20 cellular contexts compared by ENCODE assay signal in the genomic region with DNA sequence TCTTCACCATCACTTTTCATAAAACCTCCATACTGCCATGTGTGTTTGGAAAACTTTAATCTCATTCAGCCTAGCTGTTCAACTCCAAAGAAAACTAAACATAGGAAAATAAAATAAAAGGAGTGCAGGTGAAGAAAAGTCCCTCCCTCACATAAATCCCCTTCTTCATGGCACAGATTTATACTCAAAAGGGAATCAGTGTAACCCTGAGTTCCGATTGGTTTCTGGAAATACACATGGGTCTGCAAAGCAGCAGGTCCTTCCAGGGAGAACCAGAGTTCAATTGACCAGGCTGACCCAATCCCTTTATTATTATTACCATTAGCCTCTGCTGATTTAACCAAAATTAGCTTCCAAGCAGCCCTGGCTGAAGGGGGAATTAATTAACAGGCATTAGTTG. TPM values are rescaled to one million over a fixed set of nuclear protein-coding genes. Genes with fewer than 3 reads are reported as not detected.
DNase-seq lines count a peak whose midpoint lies in the region; ATAC-seq and TF ChIP-seq lines count a peak whose summit lies in the region.
"Had no signal": no experiment of that assay in that cellular context is flagged by ENCODE, and none has a peak within 500 bp of the region (broad histone marks: within the 10 kb centered on the region; RNA-seq: fewer than 3 reads in every experiment).

No MANE protein-coding gene starts in this region.

- DNase-seq in NCI-H345 (lab: John Stamatoyannopoulos, UW) (peak; percentile 6), NCI-H345 treated with DMSO at 0.1 percent for 48 hours (lab: John Stamatoyannopoulos, UW; ENCODE audit: unreplicated experiment) (no peak), endothelial cell (ENCODE audit: low spot score) (no peak), nephron progenitor cell (no peak), type B pancreatic cell (ENCODE audit: extremely low spot score, unreplicated experiment) (no peak), T1000 (lab: John Stamatoyannopoulos, UW) (no peak), body of pancreas (no peak), NCI-H1092 (lab: John Stamatoyannopoulos, UW) (no peak)
- DNase-seq: 8988T; activated CD4-positive, CD25-positive, alpha-beta regulatory T cell; activated naive CD8-positive, alpha-beta T cell treated with anti-CD3 and anti-CD28 coated beads for 36 hours; COR-L47; dermis blood vessel endothelial cell; foreskin fibroblast; NCI-H1105; NCI-H226; stimulated activated CD4-positive, alpha-beta T cell treated with anti-CD3 and anti-CD28 coated beads, Interleukin-4, amount 100 ng/mL, for 4 hours had no signal

- peak overlapping the region; percentile 14 for H3K4me3 Mint-ChIP-seq in endothelial cell (ENCODE audit: unreplicated experiment)
- H3K4me3 Mint-ChIP-seq in nephron progenitor cell = peak overlapping the region; percentile 99
- peak overlapping the region; percentile 91 for H3K4me3 Mint-ChIP-seq in type B pancreatic cell
- H3K4me3 Mint-ChIP-seq: stimulated activated memory B cell treated with anti-CD40 and anti-IgM and Interleukin-4, amounts not matched to agents 10 μg/mL and 1 μg/mL and 100 μg/mL, for 72 hours had no signal

- H3K27ac ChIP-seq in body of pancreas = no peak overlapping the region

- peaks cover 29% of the 10 kb centered on the region for H3K4me1 ChIP-seq in body of pancreas

- H3K4me3 ChIP-seq in body of pancreas = no peak overlapping the region

- no peak for ATAC-seq in body of pancreas
- ATAC-seq: stimulated activated memory B cell treated with anti-CD40 and anti-IgM and Interleukin-4, amounts not matched to agents 10 μg/mL and 1 μg/mL and 100 μg/mL, for 72 hours had no signal

- H3K27me3 ChIP-seq in body of pancreas = peaks cover 0 to 34% of the 10 kb centered on the region in 2 donors

- H3K4me1 Mint-ChIP-seq in endothelial cell (ENCODE audit: unreplicated experiment) = peaks cover 49% of the 10 kb centered on the region
- H3K4me1 Mint-ChIP-seq in nephron progenitor cell = peaks cover 96% of the 10 kb centered on the region
- H3K4me1 Mint-ChIP-seq in type B pancreatic cell (ENCODE audit: unreplicated experiment) = peaks cover 69% of the 10 kb centered on the region

- no peaks in the 10 kb centered on the region for H3K9me3 ChIP-seq in body of pancreas

- no peaks in the 10 kb centered on the region for H3K36me3 ChIP-seq in body of pancreas (replicated peaks in 1 of 2; ENCODE audit: insufficient read depth in 1 of 2, low read depth in 2 of 2)

- no peak for TF ChIP-seq POLR2A in body of pancreas (IDR thresholded peaks at IDR 0.05)

- no peaks in the 10 kb centered on the region for H3K9me3 Mint-ChIP-seq in endothelial cell (ENCODE audit: unreplicated experiment)
- H3K9me3 Mint-ChIP-seq in nephron progenitor cell = no peaks in the 10 kb centered on the region
- H3K9me3 Mint-ChIP-seq in type B pancreatic cell = no peaks in the 10 kb centered on the region
- H3K9me3 Mint-ChIP-seq: activated naive CD8-positive, alpha-beta T cell treated with anti-CD3 and anti-CD28 coated beads for 36 hours; stimulated activated memory B cell treated with anti-CD40 and anti-IgM and Interleukin-4, amounts not matched to agents 10 μg/mL and 1 μg/mL and 100 μg/mL, for 72 hours had no signal

- TF ChIP-seq CTCF in endothelial cell (IDR thresholded peaks at IDR 0.05; ENCODE audit: unreplicated experiment) (no peak), nephron progenitor cell (IDR thresholded peaks at IDR 0.05) (no peak), type B pancreatic cell (conservative IDR thresholded peaks at IDR 0.05) (no peak), body of pancreas (IDR thresholded peaks at IDR 0.05) (no peak)

- peaks cover 30% of the 10 kb centered on the region for H3K27me3 Mint-ChIP-seq in endothelial cell (ENCODE audit: unreplicated experiment)
- H3K27me3 Mint-ChIP-seq in nephron progenitor cell (ENCODE audit: low read depth, poor library complexity) = no peaks in the 10 kb centered on the region
- H3K27me3 Mint-ChIP-seq in type B pancreatic cell = peaks cover 60% of the 10 kb centered on the region

- H3K27ac Mint-ChIP-seq in endothelial cell (ENCODE audit: unreplicated experiment) (no peak overlapping the region), nephron progenitor cell (peak overlapping the region; percentile 99), type B pancreatic cell (peak overlapping the region; percentile 94)
- H3K27ac Mint-ChIP-seq: activated naive CD8-positive, alpha-beta T cell treated with anti-CD3 and anti-CD28 coated beads for 36 hours; stimulated activated memory B cell treated with anti-CD40 and anti-IgM and Interleukin-4, amounts not matched to agents 10 μg/mL and 1 μg/mL and 100 μg/mL, for 72 hours had no signal

- 61 to 80% methylated on average over 1 of the region's 1 CpG for WGBS in body of pancreas, 2 donors

- H3K36me3 Mint-ChIP-seq in endothelial cell (ENCODE audit: low read depth, unreplicated experiment) (peaks cover 27% of the 10 kb centered on the region), nephron progenitor cell (ENCODE audit: low read depth) (peaks cover 50% of the 10 kb centered on the region), type B pancreatic cell (peaks cover 29% of the 10 kb centered on the region)
- H3K36me3 Mint-ChIP-seq: activated naive CD8-positive, alpha-beta T cell treated with anti-CD3 and anti-CD28 coated beads for 36 hours; stimulated activated memory B cell treated with anti-CD40 and anti-IgM and Interleukin-4, amounts not matched to agents 10 μg/mL and 1 μg/mL and 100 μg/mL, for 72 hours had no signal

- intact Hi-C loops in body of pancreas (cut with DNase I) = no loop called here

RNA-seq across cellular contexts. Expression of a gene that starts 8.9 kb away (rescaled TPM):
- 5.6 TPM for total RNA-seq in endothelial cell (ENCODE audit: unreplicated experiment)
- total RNA-seq in type B pancreatic cell (ENCODE audit: low replicate concordance) = 35.6 and 36.5 TPM in 2 replicates
- total RNA-seq in body of pancreas = 10 to 100 TPM; 13.7 to 32.3 TPM
- total RNA-seq: H1 had no signal

RNA-seq across cellular contexts. Expression of a gene that starts 23.0 kb away (rescaled TPM):
- total RNA-seq in endothelial cell (ENCODE audit: unreplicated experiment) (not detected), type B pancreatic cell (ENCODE audit: low replicate concordance) (0.29 and 0.79 TPM in 2 replicates), body of pancreas (not detected)
- total RNA-seq: activated naive CD8-positive, alpha-beta T cell treated with anti-CD3 and anti-CD28 coated beads for 36 hours; dermis blood vessel endothelial cell; H1; mononuclear cell had no signal

RNA-seq across cellular contexts. Expression of a gene that starts 24.3 kb away (rescaled TPM):
- total RNA-seq in endothelial cell (ENCODE audit: unreplicated experiment) = 6.5 TPM
- 14.8 and 27.0 TPM in 2 replicates for total RNA-seq in type B pancreatic cell (ENCODE audit: low replicate concordance)
- total RNA-seq in body of pancreas = 1 to 10 TPM in 1 of 2 donors, under 1 TPM in 1; 0.26 to 2.3 TPM
- total RNA-seq: H1 had no signal

RNA-seq across cellular contexts. Expression of a gene that starts 36.2 kb away (rescaled TPM):
- total RNA-seq in endothelial cell (ENCODE audit: unreplicated experiment) (17.7 TPM), type B pancreatic cell (ENCODE audit: low replicate concordance) (46.9 and 93.7 TPM in 2 replicates), body of pancreas (1 to 10 TPM in 1 of 2 donors, not detected in 1; 2.9 TPM)
- total RNA-seq: H1 had no signal

RNA-seq across cellular contexts. Expression of a gene that starts 39.7 kb away (rescaled TPM):
- 0.59 TPM for total RNA-seq in endothelial cell (ENCODE audit: unreplicated experiment)
- 10.1 and 20.8 TPM in 2 replicates for total RNA-seq in type B pancreatic cell (ENCODE audit: low replicate concordance)
- total RNA-seq in body of pancreas = under 1 TPM in 1 of 2 donors, not detected in 1; 0.99 TPM
- total RNA-seq: activated naive CD8-positive, alpha-beta T cell treated with anti-CD3 and anti-CD28 coated beads for 36 hours; H1; mononuclear cell had no signal

Comparison
In these comparisons a context has a peak if more than half of its experiments do, and no peak if none do; other contexts are left out.
1. H3K4me3 Mint-ChIP-seq: peak in every context shown above with its lines; median percentile 99 in nephron progenitor cell; 91 in type B pancreatic cell; 14 in endothelial cell.